21 cellular contexts compared by ENCODE assay signal in the genomic region with DNA sequence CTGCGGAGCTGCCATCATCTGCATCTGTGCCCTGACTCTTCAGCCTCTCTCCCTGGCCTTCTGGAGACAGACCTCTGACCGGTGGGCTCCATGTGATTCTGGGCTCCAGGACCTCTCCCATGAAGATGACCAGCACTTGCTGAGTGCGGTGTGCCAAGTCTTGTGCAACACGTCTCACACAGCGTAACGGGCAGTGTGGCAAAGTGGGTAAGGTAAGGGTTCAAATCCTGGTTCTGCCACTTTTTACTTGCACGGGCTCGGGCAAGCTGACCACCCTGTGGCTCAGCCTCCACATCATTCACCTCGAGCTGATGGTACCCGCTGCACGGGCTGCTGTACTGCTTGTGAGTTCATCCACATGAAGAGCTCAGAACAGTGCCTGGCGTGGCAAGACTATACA. TPM values are rescaled to one million over a fixed set of nuclear protein-coding genes. Genes with fewer than 3 reads are reported as not detected.
"Had no signal": no experiment of that assay in that cellular context is flagged by ENCODE, and none has a peak within 500 bp of the region (broad histone marks: within the 10 kb centered on the region; RNA-seq: fewer than 3 reads in every experiment).

No MANE protein-coding gene starts in this region.

- H3K27ac Mint-ChIP-seq: effector memory CD8-positive, alpha-beta T cell; immature natural killer cell; naive thymus-derived CD8-positive, alpha-beta T cell; neural progenitor cell; progenitor cell of endocrine pancreas; stimulated activated memory B cell treated with anti-CD40 and anti-IgM and Interleukin-4, amounts not matched to agents 10 μg/mL and 1 μg/mL and 100 μg/mL, for 72 hours; stimulated activated naive CD8-positive, alpha-beta T cell treated with anti-CD3 and anti-CD28 coated beads, Interleukin-15, Interleukin-2, amounts not matched to agents 100 ng/mL and 50 ng/mL, for 24 hours had no signal

- H3K9me3 Mint-ChIP-seq: central memory CD8-positive, alpha-beta T cell; effector memory CD8-positive, alpha-beta T cell; immature natural killer cell; naive thymus-derived CD8-positive, alpha-beta T cell; neural progenitor cell; stimulated activated memory B cell treated with anti-CD40 and anti-IgM and Interleukin-4, amounts not matched to agents 10 μg/mL and 1 μg/mL and 100 μg/mL, for 72 hours; stimulated activated naive CD8-positive, alpha-beta T cell treated with anti-CD3 and anti-CD28 coated beads, Interleukin-15, Interleukin-2, amounts not matched to agents 100 ng/mL and 50 ng/mL, for 24 hours had no signal

- ATAC-seq: effector memory CD8-positive, alpha-beta T cell; left colon; mucosa of descending colon; naive thymus-derived CD8-positive, alpha-beta T cell; pancreas; right lobe of liver; upper lobe of right lung had no signal

- H3K9me3 ChIP-seq: mucosa of descending colon, pancreas, right lobe of liver, spleen, tibial artery, upper lobe of right lung, vagina had no signal

- H3K27ac ChIP-seq: neural progenitor cell, pancreas, right lobe of liver, spleen, tibial artery, upper lobe of right lung, vagina had no signal

- H3K4me2 ChIP-seq: neural progenitor cell had no signal

- H3K4me1 Mint-ChIP-seq: central memory CD8-positive, alpha-beta T cell had no signal

- H3K36me3 ChIP-seq: neural progenitor cell, pancreas, right lobe of liver, spleen, tibial artery, upper lobe of right lung, vagina had no signal

- H3K9ac ChIP-seq: neural progenitor cell had no signal

- H2AFZ ChIP-seq: neural progenitor cell had no signal

- DNase-seq: effector memory CD8-positive, alpha-beta T cell; immature natural killer cell; left colon; mammary epithelial cell; mucosa of descending colon; naive thymus-derived CD8-positive, alpha-beta T cell; occipital lobe; pancreas; right lobe of liver; spleen; stimulated activated CD4-positive, alpha-beta T cell treated with anti-CD3 and anti-CD28 coated beads, Interleukin-15, amount 100 ng/mL, for 24 hours; stimulated activated CD4-positive, alpha-beta T cell treated with anti-CD3 and anti-CD28 coated beads, Interleukin-1b, Interleukin-23, amount 100 ng/mL, for 48 hours; stimulated activated CD4-positive, alpha-beta T cell treated with anti-CD3 and anti-CD28 coated beads, Interleukin-4, amount 100 ng/mL, for 24 hours; tibial artery; upper lobe of right lung had no signal

- H3K4me1 ChIP-seq: pancreas had no signal

- H3K4me3 ChIP-seq: mucosa of descending colon, neural progenitor cell, pancreas, right lobe of liver, spleen, tibial artery, upper lobe of right lung, vagina had no signal

- H3K27me3 ChIP-seq: pancreas, right lobe of liver, tibial artery, vagina had no signal

- H3K4me3 Mint-ChIP-seq: central memory CD8-positive, alpha-beta T cell; immature natural killer cell; naive thymus-derived CD8-positive, alpha-beta T cell; neural progenitor cell; stimulated activated memory B cell treated with anti-CD40 and anti-IgM and Interleukin-4, amounts not matched to agents 10 μg/mL and 1 μg/mL and 100 μg/mL, for 72 hours; stimulated activated naive CD8-positive, alpha-beta T cell treated with anti-CD3 and anti-CD28 coated beads, Interleukin-15, Interleukin-2, amounts not matched to agents 100 ng/mL and 50 ng/mL, for 24 hours had no signal

- H3K36me3 Mint-ChIP-seq: immature natural killer cell; naive thymus-derived CD8-positive, alpha-beta T cell; neural progenitor cell; stimulated activated memory B cell treated with anti-CD40 and anti-IgM and Interleukin-4, amounts not matched to agents 10 μg/mL and 1 μg/mL and 100 μg/mL, for 72 hours had no signal

RNA-seq across cellular contexts. Expression of a gene that starts 6.5 kb away (rescaled TPM):
- polyA plus RNA-seq: immature natural killer cell had no signal
